Comparison of ENCODE assay signal across 19 cellular contexts in the genomic region with DNA sequence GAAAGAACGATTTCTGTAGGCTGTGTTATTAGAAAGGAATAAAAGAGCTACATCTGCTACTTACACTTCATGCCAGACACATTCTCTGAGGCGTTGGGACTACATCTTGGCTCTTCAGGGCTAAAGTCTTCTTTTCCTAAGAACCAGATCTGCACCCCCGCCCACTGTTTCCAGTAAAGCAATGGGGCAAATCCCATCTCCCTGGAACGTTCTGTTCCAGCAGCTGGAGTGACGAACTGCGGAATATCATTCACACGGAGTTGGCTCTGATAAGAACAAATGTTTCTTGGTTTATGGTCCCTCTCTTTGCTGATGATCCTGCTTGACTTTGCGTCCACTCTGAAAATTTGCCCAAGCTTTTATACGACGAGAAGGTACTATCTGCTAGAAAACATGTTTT. TPM values are rescaled to one million over a fixed set of nuclear protein-coding genes. Genes with fewer than 3 reads are reported as not detected.
DNase-seq lines count a peak whose midpoint lies in the region; ATAC-seq, FAIRE-seq and TF ChIP-seq lines count a peak whose summit lies in the region.
"Had no signal": no experiment of that assay in that cellular context is flagged by ENCODE, and none has a peak within 500 bp of the region (broad histone marks: within the 10 kb centered on the region; RNA-seq: fewer than 3 reads in every experiment).

No MANE protein-coding gene starts in this region.

- H3K4me3 ChIP-seq in adipocyte (ENCODE audit: low read length): peak overlapping the region; percentile 75
- H3K4me3 ChIP-seq in fibroblast of pulmonary artery (replicated peaks; ENCODE audit: low read depth, low read length): peak overlapping the region; percentile 45
- no peak overlapping the region for H3K4me3 ChIP-seq in small intestine (ENCODE audit: low read depth in 1 of 2, low read length in 2 of 2)
- H3K4me3 ChIP-seq: ascending aorta, HAP-1, lung, uterus had no signal

- no peaks in the 10 kb centered on the region for H3K27me3 ChIP-seq in adipocyte (replicated peaks; ENCODE audit: control insufficient read depth, insufficient read depth, low read length)
- no peaks in the 10 kb centered on the region for H3K27me3 ChIP-seq in small intestine (ENCODE audit: control insufficient read depth in 2 of 2, insufficient read depth in 2 of 2, low read length in 2 of 2)
- H3K27me3 ChIP-seq: ascending aorta, uterus had no signal

- TF ChIP-seq CTCF in fibroblast of pulmonary artery (IDR thresholded peaks at IDR 0.05; ENCODE audit: low read length, missing control alignments): no peak

- peak overlapping the region in 1 of 2 donors; percentile 2 for H3K27ac ChIP-seq in small intestine (ENCODE audit: low read depth in 1 of 2, low read length in 1 of 2)
- H3K27ac ChIP-seq: uterus had no signal

- no peak for FAIRE-seq in small intestine (lab: Jason Lieb, UNC)
- FAIRE-seq: GM12891 had no signal

- H3K4me1 ChIP-seq in adipocyte (ENCODE audit: control insufficient read depth, insufficient read depth, low read length): peaks cover 49% of the 10 kb centered on the region
- H3K4me1 ChIP-seq in small intestine (ENCODE audit: control insufficient read depth in 2 of 2, insufficient read depth in 1 of 2, low read depth in 1 of 2, low read length in 1 of 2): peaks cover 4 to 9% of the 10 kb centered on the region in 2 donors
- H3K4me1 ChIP-seq: ascending aorta, HAP-1, uterus had no signal

- H3K9ac ChIP-seq in adipocyte (ENCODE audit: low read length): peak overlapping the region; percentile 91

- H3K9me3 ChIP-seq in adipocyte (ENCODE audit: control insufficient read depth, low read length) (no peaks in the 10 kb centered on the region), small intestine (ENCODE audit: control insufficient read depth, low read depth) (no peaks in the 10 kb centered on the region)
- H3K9me3 ChIP-seq: ascending aorta, HAP-1, uterus had no signal

- no peak for ATAC-seq in left lobe of liver

- DNase-seq in adipocyte (ENCODE audit: low read depth) (no peak), fibroblast of pulmonary artery (ENCODE audit: low read depth) (peak; percentile 87), left lobe of liver (ENCODE audit: low spot score) (peak; percentile 35), small intestine (peak; percentile 87), amniotic stem cell (lab: John Stamatoyannopoulos, UW) (no peak), HuH-7.5 (ENCODE audit: low spot score) (no peak), NCI-H2081 (lab: John Stamatoyannopoulos, UW) (no peak), cerebellar nuclear complex (lab: John Stamatoyannopoulos, UW) (no peak)
- DNase-seq: activated CD4-positive, alpha-beta T cell treated with anti-CD3 and anti-CD28 coated beads for 4 hours; naive B cell; NCI-H1105; NCI-H2107; NCI-H510A treated with DMSO at 0.1 percent for 48 hours; stimulated activated CD4-positive, alpha-beta T cell treated with anti-CD3 and anti-CD28 coated beads, Interleukin-4, amount 100 ng/mL, for 24 hours had no signal

- H3K36me3 ChIP-seq in adipocyte (ENCODE audit: control insufficient read depth, insufficient read depth, low read length, severe bottlenecking): no peaks in the 10 kb centered on the region
- H3K36me3 ChIP-seq in small intestine (ENCODE audit: control insufficient read depth in 2 of 2, insufficient read depth in 2 of 2, low read length in 2 of 2): no peaks in the 10 kb centered on the region
- H3K36me3 ChIP-seq: ascending aorta, HAP-1, uterus had no signal

- 40 to 68% (median 65%) methylated on average over 10 of the region's 10 CpGs for WGBS in small intestine, 3 donors

RNA-seq across cellular contexts. Expression of gene FAM50B, which starts 27.0 kb away (rescaled TPM):
- total RNA-seq in left lobe of liver: 7.3 TPM
- 10 to 100 TPM; 10.3 to 13.0 (median 11.9) TPM for polyA plus RNA-seq in small intestine

Comparison
In these comparisons a context has a peak if more than half of its experiments do, and no peak if none do; other contexts are left out.
1. DNase-seq: peak in fibroblast of pulmonary artery (single experiment), left lobe of liver (single experiment) and small intestine (single experiment); none in adipocyte (single experiment), amniotic stem cell (single experiment), HuH-7.5 (single experiment), NCI-H2081 (0 of 2) and cerebellar nuclear complex (0 of 2).
2. H3K4me3 ChIP-seq: peak in adipocyte (single experiment) and fibroblast of pulmonary artery (single experiment); none in small intestine (0 of 2).